ENCODE assay signal across 28 cellular contexts in genomic region chr1:7824701-7825100, GRCh38. TPM values are rescaled to one million over a fixed set of nuclear protein-coding genes. Genes with fewer than 3 reads are reported as not detected.
"Had no signal": no experiment of that assay in that cellular context is flagged by ENCODE, and none has a peak within 500 bp of the region (broad histone marks: within the 10 kb centered on the region; RNA-seq: fewer than 3 reads in every experiment).

No MANE protein-coding gene starts in this region.

- DNase-seq: islet precursor cell; left ventricle myocardium inferior; mesendoderm; naive B cell; natural killer cell; nephron progenitor cell; ovary; right lobe of liver; stimulated activated CD4-positive, alpha-beta T cell treated with anti-CD3 and anti-CD28 coated beads, Interleukin-1b, Interleukin-23, amount 100 ng/mL, for 48 hours; stimulated activated CD4-positive, alpha-beta T cell treated with anti-CD3 and anti-CD28 coated beads, Interleukin-2, amount 100 ng/mL, for 48 hours; stimulated activated CD4-positive, alpha-beta T cell treated with anti-CD3 and anti-CD28 coated beads, Interleukin-4, amount 100 ng/mL, for 4 hours; stimulated activated CD8-positive, alpha-beta memory T cell treated with anti-CD3 and anti-CD28 coated beads, Interleukin-4, amount 100 ng/mL, for 48 hours; stimulated activated naive CD4-positive, alpha-beta T cell treated with Interleukin-2 at 50 U/mL for 16 hours; stimulated activated naive CD8-positive, alpha-beta T cell treated with anti-CD3 and anti-CD28 coated beads, Interleukin-15, amount 100 ng/mL, for 72 hours; transverse colon; upper lobe of left lung had no signal

- H3K4me2 ChIP-seq: smooth muscle cell had no signal

- H3K27ac Mint-ChIP-seq: mesothelial cell of epicardium; natural killer cell; nephron progenitor cell; progenitor cell of endocrine pancreas; stimulated activated memory B cell treated with anti-CD40 and anti-IgM and Interleukin-4, amounts not matched to agents 10 μg/mL and 1 μg/mL and 100 μg/mL, for 72 hours; stimulated activated naive CD8-positive, alpha-beta T cell treated with anti-CD3 and anti-CD28 coated beads, Interleukin-15, amount 100 ng/mL, for 72 hours had no signal

- H3K27me3 ChIP-seq: ovary, right atrium auricular region, right lobe of liver, transverse colon, upper lobe of left lung, vagina had no signal

- H3K4me3 Mint-ChIP-seq: mesothelial cell of epicardium; natural killer cell; nephron progenitor cell; stimulated activated memory B cell treated with anti-CD40 and anti-IgM and Interleukin-4, amounts not matched to agents 10 μg/mL and 1 μg/mL and 100 μg/mL, for 72 hours; stimulated activated naive CD8-positive, alpha-beta T cell treated with anti-CD3 and anti-CD28 coated beads, Interleukin-15, amount 100 ng/mL, for 72 hours had no signal

- H3K4me1 ChIP-seq: left ventricle myocardium inferior, right atrium auricular region, right lobe of liver, upper lobe of left lung, vagina had no signal

- H3K27ac ChIP-seq: left ventricle myocardium inferior, ovary, right atrium auricular region, right lobe of liver, transverse colon, upper lobe of left lung, vagina had no signal

- H3K36me3 ChIP-seq: ovary had no signal

- H3K27me3 Mint-ChIP-seq: naive B cell; progenitor cell of endocrine pancreas; stimulated activated memory B cell treated with anti-CD40 and anti-IgM and Interleukin-4, amounts not matched to agents 10 μg/mL and 1 μg/mL and 100 μg/mL, for 72 hours; stimulated activated naive CD8-positive, alpha-beta T cell treated with anti-CD3 and anti-CD28 coated beads, Interleukin-15, amount 100 ng/mL, for 72 hours had no signal

- H3K4me3 ChIP-seq: left ventricle myocardium inferior, lung, ovary, right atrium auricular region, right lobe of liver, smooth muscle cell, transverse colon, upper lobe of left lung, vagina had no signal

- H3K9me3 ChIP-seq: left ventricle myocardium inferior, ovary, right atrium auricular region, right lobe of liver, transverse colon, upper lobe of left lung, vagina had no signal

- ATAC-seq: natural killer cell; right lobe of liver; stimulated activated memory B cell treated with anti-CD40 and anti-IgM and Interleukin-4, amounts not matched to agents 10 μg/mL and 1 μg/mL and 100 μg/mL, for 72 hours; stimulated activated naive CD8-positive, alpha-beta T cell treated with anti-CD3 and anti-CD28 coated beads, Interleukin-15, amount 100 ng/mL, for 72 hours had no signal

- H3K9me3 Mint-ChIP-seq: mesothelial cell of epicardium; natural killer cell; nephron progenitor cell; stimulated activated memory B cell treated with anti-CD40 and anti-IgM and Interleukin-4, amounts not matched to agents 10 μg/mL and 1 μg/mL and 100 μg/mL, for 72 hours; stimulated activated naive CD8-positive, alpha-beta T cell treated with anti-CD3 and anti-CD28 coated beads, Interleukin-15, amount 100 ng/mL, for 72 hours had no signal

- H3K4me1 Mint-ChIP-seq: mesothelial cell of epicardium had no signal

RNA-seq across cellular contexts. Expression of gene UTS2, which starts 28.2 kb away (rescaled TPM):
- total RNA-seq: kidney epithelial cell, left ventricle myocardium inferior, mesothelial cell of epicardium, ovary, progenitor cell of endocrine pancreas, pulmonary artery endothelial cell, renal cortical epithelial cell, right atrium auricular region, right lobe of liver, skeletal muscle tissue, smooth muscle cell, temporal lobe, transverse colon, upper lobe of left lung had no signal
